Comparison of ENCODE assay signal across 3 cellular contexts in genomic region chr1:26329380-26329779, GRCh38.
TF ChIP-seq lines count a peak whose summit lies in the region.

No MANE protein-coding gene starts in this region.

TF ChIP-seq in HEK293, 187 proteins besides CTCF, POLR2A, EP300 and RAD21:
- peak; percentile 92 for TF ChIP-seq ZNF121 (tag by site-specific recombination; IDR thresholded peaks at IDR 0.05)

TF ChIP-seq in WTC11, 78 proteins besides CTCF, POLR2A, EP300 and RAD21:
- TF ChIP-seq ZNF121 (CRISPR knock-in tag; IDR thresholded peaks at IDR 0.05): peak; percentile 63; the same call in 1 of the 2 replicates

TF ChIP-seq in K562, 482 proteins besides CTCF, POLR2A, EP300 and RAD21:
- TF ChIP-seq ZNF121 (CRISPR knock-in tag; conservative IDR thresholded peaks at IDR 0.05): peak; percentile 51; the same call in 1 of the 2 replicates
